Comparison of ENCODE assay signal across 16 cellular contexts in genomic region chr7:78218051-78218450, GRCh38.
"Had no signal": no experiment of that assay in that cellular context is flagged by ENCODE, and none has a peak within 500 bp of the region (broad histone marks: within the 10 kb centered on the region; RNA-seq: fewer than 3 reads in every experiment).

No MANE protein-coding gene starts in this region.

- ATAC-seq: activated CD4-positive, CD25-positive, alpha-beta regulatory T cell treated with anti-CD3 and anti-CD28 coated beads, Interleukin-2, amount 50 U/mL, for 24 hours; activated T-helper 17 cell treated with anti-CD3 and anti-CD28 coated beads, Interleukin-2, amount 50 U/mL, for 72 hours; effector memory CD8-positive, alpha-beta T cell; left colon; lower lobe of right lung; sciatic nerve; stimulated activated naive CD8-positive, alpha-beta T cell treated with anti-CD3 and anti-CD28 coated beads, Interleukin-15, amount 100 ng/mL, for 72 hours had no signal

- DNase-seq: activated naive CD4-positive, alpha-beta T cell treated with Interleukin-2 at 50 U/mL for 16 hours; activated T-cell treated with anti-CD3 and anti-CD28 coated beads for 4 hours; anterior cingulate cortex; cerebellar nuclear complex; dermis blood vessel endothelial cell; effector memory CD8-positive, alpha-beta T cell; left colon; lower lobe of right lung; naive B cell; ovary; stimulated activated CD4-positive, alpha-beta T cell treated with anti-CD3 and anti-CD28 coated beads, Interleukin-1b, Interleukin-23, amount 100 ng/mL, for 48 hours; stimulated activated naive CD8-positive, alpha-beta T cell treated with anti-CD3 and anti-CD28 coated beads, Interleukin-15, amount 100 ng/mL, for 72 hours; testis had no signal

- H3K27ac Mint-ChIP-seq: activated T-helper 17 cell treated with anti-CD3 and anti-CD28 coated beads, Interleukin-2, amount 50 U/mL, for 72 hours; effector memory CD8-positive, alpha-beta T cell; naive B cell; stimulated activated naive CD8-positive, alpha-beta T cell treated with anti-CD3 and anti-CD28 coated beads, Interleukin-15, amount 100 ng/mL, for 72 hours had no signal

- H3K36me3 Mint-ChIP-seq: naive B cell had no signal

- H3K4me3 Mint-ChIP-seq: activated T-helper 17 cell treated with anti-CD3 and anti-CD28 coated beads, Interleukin-2, amount 50 U/mL, for 72 hours; effector memory CD8-positive, alpha-beta T cell; naive B cell; stimulated activated naive CD8-positive, alpha-beta T cell treated with anti-CD3 and anti-CD28 coated beads, Interleukin-15, amount 100 ng/mL, for 72 hours had no signal

- H3K9me3 Mint-ChIP-seq: activated T-helper 17 cell treated with anti-CD3 and anti-CD28 coated beads, Interleukin-2, amount 50 U/mL, for 72 hours; stimulated activated naive CD8-positive, alpha-beta T cell treated with anti-CD3 and anti-CD28 coated beads, Interleukin-15, amount 100 ng/mL, for 72 hours had no signal

- H3K27me3 Mint-ChIP-seq: stimulated activated naive CD8-positive, alpha-beta T cell treated with anti-CD3 and anti-CD28 coated beads, Interleukin-15, amount 100 ng/mL, for 72 hours had no signal

- H3K4me3 ChIP-seq: lower lobe of right lung, ovary, testis had no signal

- H3K4me1 Mint-ChIP-seq: activated T-helper 17 cell treated with anti-CD3 and anti-CD28 coated beads, Interleukin-2, amount 50 U/mL, for 72 hours; naive B cell; stimulated activated naive CD8-positive, alpha-beta T cell treated with anti-CD3 and anti-CD28 coated beads, Interleukin-15, amount 100 ng/mL, for 72 hours had no signal
